In genomic region chr5:82353522-82353921, GRCh38 we compare ENCODE assay signal across 20 cellular contexts.
"Had no signal": no experiment of that assay in that cellular context is flagged by ENCODE, and none has a peak within 500 bp of the region (broad histone marks: within the 10 kb centered on the region; RNA-seq: fewer than 3 reads in every experiment).

No MANE protein-coding gene starts in this region.

- H3K4me3 ChIP-seq: colonic mucosa, neural progenitor cell, ovary, right lobe of liver, spleen, thoracic aorta had no signal

- H3K27me3 ChIP-seq: colonic mucosa, foreskin keratinocyte, neural progenitor cell, ovary, right lobe of liver, spleen had no signal

- H2AFZ ChIP-seq: neural progenitor cell had no signal

- H3K27ac Mint-ChIP-seq: neural progenitor cell; stimulated activated naive B cell treated with anti-CD40 and anti-IgM and Interleukin-4, amounts not matched to agents 10 μg/mL and 1 μg/mL and 100 μg/mL, for 72 hours had no signal

- H3K4me2 ChIP-seq: neural progenitor cell had no signal

- H3K9me3 Mint-ChIP-seq: immature natural killer cell; naive thymus-derived CD4-positive, alpha-beta T cell; neural progenitor cell; stimulated activated naive B cell treated with anti-CD40 and anti-IgM and Interleukin-4, amounts not matched to agents 10 μg/mL and 1 μg/mL and 100 μg/mL, for 72 hours; stimulated activated naive CD8-positive, alpha-beta T cell treated with anti-CD3 and anti-CD28 coated beads, Interleukin-15, amount 100 ng/mL, for 72 hours had no signal

- DNase-seq: colonic mucosa; dermis blood vessel endothelial cell; foreskin keratinocyte; immature natural killer cell; left ventricle myocardium superior; mesendoderm; naive thymus-derived CD4-positive, alpha-beta T cell; nucleus accumbens; ovary; right lobe of liver; spleen; stimulated activated CD4-positive, alpha-beta T cell treated with anti-CD3 and anti-CD28 coated beads, Interleukin-15, amount 100 ng/mL, for 24 hours; stimulated activated CD4-positive, alpha-beta T cell treated with anti-CD3 and anti-CD28 coated beads, Interleukin-1b, Interleukin-23, amount 100 ng/mL, for 48 hours; stimulated activated CD4-positive, alpha-beta T cell treated with anti-CD3 and anti-CD28 coated beads, Interleukin-4, amount 100 ng/mL, for 24 hours; stimulated activated naive B cell treated with anti-CD40 and anti-IgM and Interleukin-4, amounts not matched to agents 10 μg/mL and 1 μg/mL and 100 μg/mL, for 72 hours; stimulated activated naive CD8-positive, alpha-beta T cell treated with anti-CD3 and anti-CD28 coated beads, Interleukin-15, amount 100 ng/mL, for 72 hours; substantia nigra; trophoblast cell had no signal

- H3K36me3 ChIP-seq: colonic mucosa, neural progenitor cell, ovary, right lobe of liver, spleen, thoracic aorta had no signal

- H3K4me3 Mint-ChIP-seq: immature natural killer cell; naive thymus-derived CD4-positive, alpha-beta T cell; neural progenitor cell; stimulated activated naive B cell treated with anti-CD40 and anti-IgM and Interleukin-4, amounts not matched to agents 10 μg/mL and 1 μg/mL and 100 μg/mL, for 72 hours; stimulated activated naive CD8-positive, alpha-beta T cell treated with anti-CD3 and anti-CD28 coated beads, Interleukin-15, amount 100 ng/mL, for 72 hours had no signal

- H3K27me3 Mint-ChIP-seq: naive thymus-derived CD4-positive, alpha-beta T cell; stimulated activated naive CD8-positive, alpha-beta T cell treated with anti-CD3 and anti-CD28 coated beads, Interleukin-15, amount 100 ng/mL, for 72 hours had no signal

- H3K27ac ChIP-seq: colonic mucosa, foreskin keratinocyte, neural progenitor cell, ovary, right lobe of liver, spleen had no signal

- H3K9me3 ChIP-seq: colonic mucosa, ovary, right lobe of liver, spleen, thoracic aorta had no signal

- H3K4me1 ChIP-seq: colonic mucosa, neural progenitor cell had no signal

- ATAC-seq: foreskin keratinocyte; left ventricle myocardium superior; naive thymus-derived CD4-positive, alpha-beta T cell; right lobe of liver; stimulated activated naive B cell treated with anti-CD40 and anti-IgM and Interleukin-4, amounts not matched to agents 10 μg/mL and 1 μg/mL and 100 μg/mL, for 72 hours; stimulated activated naive CD8-positive, alpha-beta T cell treated with anti-CD3 and anti-CD28 coated beads, Interleukin-15, amount 100 ng/mL, for 72 hours had no signal

- H3K9ac ChIP-seq: neural progenitor cell had no signal

- H3K36me3 Mint-ChIP-seq: immature natural killer cell; neural progenitor cell; stimulated activated naive B cell treated with anti-CD40 and anti-IgM and Interleukin-4, amounts not matched to agents 10 μg/mL and 1 μg/mL and 100 μg/mL, for 72 hours had no signal
